Comparison of ENCODE assay signal across 8 cellular contexts in genomic region chr2:68121873-68122679, GRCh38. TPM values are rescaled to one million over a fixed set of nuclear protein-coding genes. Genes with fewer than 3 reads are reported as not detected.
DNase-seq lines count a peak whose midpoint lies in the region; ATAC-seq lines count a peak whose summit lies in the region.

No MANE protein-coding gene starts in this region.

- ATAC-seq in aorta (ENCODE audit: low FRiP score): peak; percentile 83
- ATAC-seq in GM18858 (IDR thresholded peaks at IDR 0.05; ENCODE audit: unreplicated experiment): no peak

- WGBS in aorta, 2 donors: 43 to 45% methylated on average over 16 of the region's 16 CpGs

- intact Hi-C loops in cardiac septum (cut with DNase I): loop anchor here (2.0 to 10.0 kb wide), 4 partner anchors 73 to 319 kb away; no protein-coding TSS in a partner anchor
- intact Hi-C loops in aorta (cut with DNase I): loop anchor here (5.0 kb wide), 2 partner anchors 160 to 320 kb away; no protein-coding TSS in a partner anchor

- H3K4me3 ChIP-seq in MG63 (no peak overlapping the region), aorta (ENCODE audit: low read length in 2 of 2) (no peak overlapping the region)

- H3K9me3 ChIP-seq in MG63 (no peaks in the 10 kb centered on the region), aorta (ENCODE audit: control insufficient read depth, low read length) (no peaks in the 10 kb centered on the region)

- no peaks in the 10 kb centered on the region for H3K36me3 ChIP-seq in MG63
- H3K36me3 ChIP-seq in aorta (ENCODE audit: control insufficient read depth in 1 of 2, insufficient read depth in 2 of 2, low read length in 1 of 2): no peaks in the 10 kb centered on the region

- peak; percentile 85 for DNase-seq in ELF-1 (ENCODE audit: low read depth, low spot score)
- peak; percentile 71 for DNase-seq in MG63
- peak; percentile 27 for DNase-seq in SKM-1 (lab: John Stamatoyannopoulos, UW; ENCODE audit: unreplicated experiment)
- peak; percentile 43 for DNase-seq in activated naive CD8-positive, alpha-beta T cell treated with anti-CD3 and anti-CD28 coated beads, Interleukin-2, amount 50 U/mL, for 16 hours (ENCODE audit: low read depth, low spot score)
- peak; percentile 91 for DNase-seq in cardiac septum (ENCODE audit: low spot score)
- DNase-seq in putamen (ENCODE audit: low spot score): peak; percentile 79
- peak; percentile 88 to 95 for DNase-seq in aorta

- H3K27ac ChIP-seq in aorta (ENCODE audit: low read depth in 1 of 2, low read length in 2 of 2): no peak overlapping the region

- no peaks in the 10 kb centered on the region for H3K4me1 ChIP-seq in aorta (ENCODE audit: control insufficient read depth in 1 of 2, insufficient read depth in 2 of 2, low read length in 2 of 2)

- H3K27me3 ChIP-seq in MG63 (no peaks in the 10 kb centered on the region), aorta (ENCODE audit: control insufficient read depth in 1 of 2, insufficient read depth in 2 of 2, low read length in 1 of 2) (no peaks in the 10 kb centered on the region)

RNA-seq across cellular contexts. Expression of gene PNO1, which starts 35.6 kb away (rescaled TPM):
- total RNA-seq in MG63 (2014; rRNA removed; shearing (Covaris generic); ENCODE audit: low replicate concordance): 34.0 and 38.3 TPM in 2 replicates
- total RNA-seq in cardiac septum (10.8 TPM), aorta (10 to 100 TPM; 10.5 to 12.2 TPM)
- polyA plus RNA-seq in aorta: 10 to 100 TPM in 1 of 2 donors, 1 to 10 TPM in 1; 6.6 to 11.6 TPM

RNA-seq across cellular contexts. Expression of gene C1D, which starts 59.3 kb away (rescaled TPM):
- total RNA-seq in MG63 (2014; rRNA removed; shearing (Covaris generic); ENCODE audit: low replicate concordance): 50.1 and 52.2 TPM in 2 replicates
- 17.9 TPM for total RNA-seq in cardiac septum
- 10 to 100 TPM; 19.9 to 20.3 TPM for total RNA-seq in aorta
- polyA plus RNA-seq in aorta: 10 to 100 TPM; 32.8 to 33.3 TPM

Comparison
In these comparisons a context has a peak if more than half of its experiments do, and no peak if none do; other contexts are left out.
1. DNase-seq: peak in every context shown above with its lines; median percentile 92 in aorta; 91 in cardiac septum; 85 in ELF-1; 79 in putamen; 71 in MG63; 43 in activated naive CD8-positive, alpha-beta T cell treated with anti-CD3 and anti-CD28 coated beads, Interleukin-2, amount 50 U/mL, for 16 hours; 27 in SKM-1.